9 cellular contexts compared by ENCODE assay signal in the genomic region with DNA sequence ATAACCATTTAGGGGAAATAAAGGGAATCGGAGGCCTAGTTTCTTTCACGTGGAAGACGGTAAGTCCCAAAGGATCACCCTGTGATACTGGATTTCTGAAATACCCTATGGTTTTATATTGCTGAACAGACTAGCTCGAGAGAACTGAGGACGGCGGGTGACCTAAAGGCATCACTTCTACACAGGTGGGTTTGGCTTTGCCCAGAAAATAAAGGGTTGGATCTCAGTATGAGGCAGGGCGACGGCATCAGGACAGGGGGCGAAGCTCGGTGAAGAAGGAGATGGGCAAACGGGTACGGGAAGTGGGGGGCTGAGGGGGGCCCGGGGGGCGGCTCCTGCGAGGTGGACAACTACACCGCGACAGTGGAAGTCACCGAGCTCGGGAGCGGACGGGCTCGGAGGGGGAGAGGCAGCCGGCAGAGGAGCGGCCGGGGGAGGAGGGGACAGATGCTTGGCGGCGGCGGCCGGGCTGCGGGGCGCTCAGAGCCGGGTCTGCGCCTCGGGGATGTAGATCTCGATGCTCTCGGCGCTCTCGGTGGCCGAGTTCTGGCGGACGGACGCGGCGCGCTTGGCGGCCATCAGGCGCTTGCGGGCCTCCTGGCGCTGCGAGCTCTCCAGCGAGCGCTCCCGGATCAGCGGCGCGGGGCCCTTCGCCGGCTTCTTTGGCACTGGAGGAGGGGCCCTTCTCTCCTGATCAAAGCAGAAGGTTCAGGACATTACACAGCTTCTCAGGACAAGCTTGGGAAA. TPM values are rescaled to one million over a fixed set of nuclear protein-coding genes. Genes with fewer than 3 reads are reported as not detected.
DNase-seq lines count a peak whose midpoint lies in the region; ATAC-seq and TF ChIP-seq lines count a peak whose summit lies in the region.
"Had no signal": no experiment of that assay in that cellular context is flagged by ENCODE, and none has a peak within 500 bp of the region (broad histone marks: within the 10 kb centered on the region; RNA-seq: fewer than 3 reads in every experiment).

No MANE protein-coding gene starts in this region.

- CTCF ChIA-PET in activated CD8-positive, alpha-beta T cell treated with anti-CD3 and anti-CD28 coated beads for 36 hours (lab: Charles Lee): interaction anchor here (0.7 to 3.4 kb wide), 3 partner anchors 24 to 167 kb away, joined by 4 to 15 read pairs (median 7); no protein-coding TSS in a partner anchor

- H3K4me3 ChIP-seq in fibroblast of pulmonary artery (replicated peaks; ENCODE audit: low read depth, low read length): peak overlapping the region; percentile 41

- H3K27ac Mint-ChIP-seq in activated CD8-positive, alpha-beta T cell treated with anti-CD3 and anti-CD28 coated beads for 36 hours: no peak overlapping the region
- no peak overlapping the region for H3K27ac Mint-ChIP-seq in nephron progenitor cell

- H3K9me3 Mint-ChIP-seq in activated CD8-positive, alpha-beta T cell treated with anti-CD3 and anti-CD28 coated beads for 36 hours: no peaks in the 10 kb centered on the region
- H3K9me3 Mint-ChIP-seq in nephron progenitor cell: no peaks in the 10 kb centered on the region

- H3K4me3 Mint-ChIP-seq in activated CD8-positive, alpha-beta T cell treated with anti-CD3 and anti-CD28 coated beads for 36 hours: peak overlapping the region; percentile 49
- peak overlapping the region; percentile 78 for H3K4me3 Mint-ChIP-seq in nephron progenitor cell

- intact Hi-C loops in activated CD8-positive, alpha-beta T cell treated with anti-CD3 and anti-CD28 coated beads for 36 hours (cut with micrococcal nuclease): no loop called here

- ATAC-seq in activated CD8-positive, alpha-beta T cell treated with anti-CD3 and anti-CD28 coated beads for 36 hours: peak; percentile 53
- ATAC-seq in HG03045 (IDR thresholded peaks at IDR 0.05; ENCODE audit: unreplicated experiment) (no peak), GM18858 (IDR thresholded peaks at IDR 0.05; ENCODE audit: unreplicated experiment) (no peak)

- peaks cover 15% of the 10 kb centered on the region for H3K4me1 Mint-ChIP-seq in activated CD8-positive, alpha-beta T cell treated with anti-CD3 and anti-CD28 coated beads for 36 hours (ENCODE audit: low read depth)
- peaks cover 41% of the 10 kb centered on the region for H3K4me1 Mint-ChIP-seq in nephron progenitor cell

- no peak for TF ChIP-seq CTCF in activated CD8-positive, alpha-beta T cell treated with anti-CD3 and anti-CD28 coated beads for 36 hours (IDR thresholded peaks at IDR 0.05)
- TF ChIP-seq CTCF in fibroblast of pulmonary artery (IDR thresholded peaks at IDR 0.05; ENCODE audit: low read length, missing control alignments): no peak
- TF ChIP-seq CTCF in nephron progenitor cell (IDR thresholded peaks at IDR 0.05): no peak

- peaks cover 33% of the 10 kb centered on the region for H3K27me3 Mint-ChIP-seq in activated CD8-positive, alpha-beta T cell treated with anti-CD3 and anti-CD28 coated beads for 36 hours
- peaks cover 16% of the 10 kb centered on the region for H3K27me3 Mint-ChIP-seq in nephron progenitor cell (ENCODE audit: low read depth, poor library complexity)

- H3K36me3 Mint-ChIP-seq in activated CD8-positive, alpha-beta T cell treated with anti-CD3 and anti-CD28 coated beads for 36 hours (ENCODE audit: low read depth): no peaks in the 10 kb centered on the region
- H3K36me3 Mint-ChIP-seq in nephron progenitor cell (ENCODE audit: low read depth): no peaks in the 10 kb centered on the region

- DNase-seq in NCI-H748 (lab: John Stamatoyannopoulos, UW; ENCODE audit: unreplicated experiment) (peak; percentile 74), NCI-H748 treated with DMSO at 0.1 percent for 48 hours (lab: John Stamatoyannopoulos, UW) (no peak), fibroblast of pulmonary artery (ENCODE audit: low read depth) (peak; percentile 42), nephron progenitor cell (peak; percentile 80), AML-193 (lab: John Stamatoyannopoulos, UW) (no peak)
- DNase-seq in activated CD8-positive, alpha-beta T cell treated with anti-CD3 and anti-CD28 coated beads for 36 hours: peak; percentile 24
- DNase-seq: DND-41 had no signal

- POLR2A ChIA-PET in activated CD8-positive, alpha-beta T cell treated with anti-CD3 and anti-CD28 coated beads for 36 hours (lab: Charles Lee): no interaction called here

RNA-seq across cellular contexts. Expression of gene TGIF1, which starts 48.9 kb away (rescaled TPM):
- total RNA-seq in activated CD8-positive, alpha-beta T cell treated with anti-CD3 and anti-CD28 coated beads for 36 hours: 10 to 100 TPM; 33.3 to 34.5 TPM

Comparison
In these comparisons a context has a peak if more than half of its experiments do, and no peak if none do; other contexts are left out.
1. DNase-seq: peak in NCI-H748 (single experiment), activated CD8-positive, alpha-beta T cell treated with anti-CD3 and anti-CD28 coated beads for 36 hours (single experiment), fibroblast of pulmonary artery (single experiment) and nephron progenitor cell (single experiment); none in NCI-H748 treated with DMSO at 0.1 percent for 48 hours (single experiment) and AML-193 (0 of 2).